In genomic region chr5:119269061-119269579, GRCh38 we compare ENCODE assay signal across 8 cellular contexts.
A peak's percentile ranks its signal among the peaks of the same experiment; 100 is the strongest.
DNase-seq lines count a peak whose midpoint lies in the region; ATAC-seq lines count a peak whose summit lies in the region.

No MANE protein-coding gene starts in this region.

- peak overlapping the region; percentile 77 for H3K9ac ChIP-seq in trophoblast cell (ENCODE audit: low read length)

- H2BK12ac ChIP-seq in trophoblast cell (ENCODE audit: low read length) = peak overlapping the region; percentile 21

- POLR2A ChIA-PET in activated CD4-positive, alpha-beta T cell treated with anti-CD3 and anti-CD28 coated beads for 36 hours (lab: Charles Lee) = interaction anchor here (1.0 to 1.5 kb wide), 7 partner anchors 64 to 198 kb away, joined by 3 to 7 read pairs (median 4); partner anchors contain the start of gene DMXL1

- no peaks in the 10 kb centered on the region for H3K9me3 ChIP-seq in trophoblast cell (ENCODE audit: insufficient read depth, low read depth, low read length)

- H3K9me3 Mint-ChIP-seq in activated CD4-positive, alpha-beta T cell treated with anti-CD3 and anti-CD28 coated beads for 36 hours (ENCODE audit: low read depth) = peaks cover 1% of the 10 kb centered on the region
- H3K9me3 Mint-ChIP-seq in activated T-helper 2 cell treated with anti-CD3 and anti-CD28 coated beads, Interferon-gamma antibody, Interleukin-2, Interleukin-4, amounts not matched to agents 10 μg/mL and 5 μg/mL and 100 μg/mL, durations not matched to agents 14 hours and 24 hours and 36 hours = no peaks in the 10 kb centered on the region

- H3K79me1 ChIP-seq in trophoblast cell (ENCODE audit: low read length) = peaks cover 23% of the 10 kb centered on the region

- H3K4me1 ChIP-seq in trophoblast cell (ENCODE audit: control insufficient read depth in 1 of 2, insufficient read depth in 2 of 2, low read length in 2 of 2) = peaks cover 19 to 27% of the 10 kb centered on the region in 2 experiments

- H4K8ac ChIP-seq in trophoblast cell (ENCODE audit: low read depth, low read length) = peak overlapping the region; percentile 64

- H4K91ac ChIP-seq in trophoblast cell (ENCODE audit: low read depth, low read length) = peak overlapping the region; percentile 92

- H2BK120ac ChIP-seq in trophoblast cell (ENCODE audit: insufficient read depth, low read length, poor library complexity) = peak overlapping the region; percentile 48

- H3K4me1 Mint-ChIP-seq in activated CD4-positive, alpha-beta T cell treated with anti-CD3 and anti-CD28 coated beads for 36 hours = peaks cover 64% of the 10 kb centered on the region
- peaks cover 63% of the 10 kb centered on the region for H3K4me1 Mint-ChIP-seq in activated T-helper 2 cell treated with anti-CD3 and anti-CD28 coated beads, Interferon-gamma antibody, Interleukin-2, Interleukin-4, amounts not matched to agents 10 μg/mL and 5 μg/mL and 100 μg/mL, durations not matched to agents 14 hours and 24 hours and 36 hours (ENCODE audit: low read depth)

- intact Hi-C loops in activated CD4-positive, alpha-beta T cell treated with anti-CD3 and anti-CD28 coated beads for 36 hours (cut with DNase I, micrococcal nuclease) = loop anchor here (2.0 kb wide), 5 partner anchors 30 to 246 kb away; partner anchors contain the start of gene TNFAIP8 (in 1 of the 2)
- intact Hi-C loops in activated T-helper 2 cell treated with anti-CD3 and anti-CD28 coated beads, Interferon-gamma antibody, Interleukin-2, Interleukin-4, amounts not matched to agents 10 μg/mL and 5 μg/mL and 100 μg/mL, durations not matched to agents 14 hours and 24 hours and 36 hours (cut with micrococcal nuclease) = loop anchor here (1.0 to 2.0 kb wide), 4 partner anchors 30 to 199 kb away; no protein-coding TSS in a partner anchor

- H3K18ac ChIP-seq in trophoblast cell (ENCODE audit: low read length) = peak overlapping the region; percentile 67

- H3K14ac ChIP-seq in trophoblast cell (ENCODE audit: low read length) = peak overlapping the region; percentile 90

- peaks cover 15% of the 10 kb centered on the region for H3K79me2 ChIP-seq in trophoblast cell (ENCODE audit: control insufficient read depth, insufficient read depth, low read length, poor library complexity)

- peak overlapping the region; percentile 91 for H2BK5ac ChIP-seq in trophoblast cell (ENCODE audit: low read depth, low read length, poor library complexity)

- peak; percentile 62 for DNase-seq in activated CD4-positive, alpha-beta T cell treated with anti-CD3 and anti-CD28 coated beads for 36 hours
- DNase-seq in activated CD4-positive, alpha-beta T cell treated with anti-CD3 and anti-CD28 coated beads for 1 hour = no peak
- DNase-seq in NCI-H2227 treated with DMSO at 0.1 percent for 48 hours (lab: John Stamatoyannopoulos, UW) (peak; percentile 54), glomerular visceral epithelial cell (ENCODE audit: extremely low spot score) (peak; percentile 56), trophoblast cell (peak; percentile 33 to 55), GM19240 (ENCODE audit: insufficient read length, low spot score) (no peak)
- DNase-seq in activated T-helper 2 cell treated with anti-CD3 and anti-CD28 coated beads, Interferon-gamma antibody, Interleukin-2, Interleukin-4, amounts not matched to agents 10 μg/mL and 5 μg/mL and 100 μg/mL, durations not matched to agents 14 hours and 24 hours and 36 hours (ENCODE audit: low spot score) = no peak

- no peak overlapping the region for H3K23ac ChIP-seq in trophoblast cell (ENCODE audit: low read length)

- H3K27me3 Mint-ChIP-seq in activated CD4-positive, alpha-beta T cell treated with anti-CD3 and anti-CD28 coated beads for 36 hours = no peaks in the 10 kb centered on the region
- H3K27me3 Mint-ChIP-seq in activated T-helper 2 cell treated with anti-CD3 and anti-CD28 coated beads, Interferon-gamma antibody, Interleukin-2, Interleukin-4, amounts not matched to agents 10 μg/mL and 5 μg/mL and 100 μg/mL, durations not matched to agents 14 hours and 24 hours and 36 hours (ENCODE audit: low read depth) = no peaks in the 10 kb centered on the region

- H3K4me2 ChIP-seq in trophoblast cell (ENCODE audit: low read length) = peak overlapping the region; percentile 74

- H3K27ac Mint-ChIP-seq in activated CD4-positive, alpha-beta T cell treated with anti-CD3 and anti-CD28 coated beads for 36 hours = peak overlapping the region; percentile 96
- peak overlapping the region; percentile 95 for H3K27ac Mint-ChIP-seq in activated T-helper 2 cell treated with anti-CD3 and anti-CD28 coated beads, Interferon-gamma antibody, Interleukin-2, Interleukin-4, amounts not matched to agents 10 μg/mL and 5 μg/mL and 100 μg/mL, durations not matched to agents 14 hours and 24 hours and 36 hours

- H2AK5ac ChIP-seq in trophoblast cell (ENCODE audit: low read length) = no peak overlapping the region

- H4K12ac ChIP-seq in trophoblast cell (ENCODE audit: low read depth, low read length) = peak overlapping the region; percentile 20

- H3K4me3 ChIP-seq in trophoblast cell (ENCODE audit: low read depth, low read length) = peak overlapping the region; percentile 83

- H3K4ac ChIP-seq in trophoblast cell (ENCODE audit: low read depth, low read length) = peak overlapping the region; percentile 14

- CTCF ChIA-PET in activated CD4-positive, alpha-beta T cell treated with anti-CD3 and anti-CD28 coated beads for 36 hours (lab: Charles Lee) = interaction anchor here (0.6 to 3.0 kb wide), 21 partner anchors 9 to 281 kb away, joined by 3 to 19 read pairs (median 5); partner anchors contain the start of gene DTWD2

- peak overlapping the region; percentile 96 for H3K4me3 Mint-ChIP-seq in activated CD4-positive, alpha-beta T cell treated with anti-CD3 and anti-CD28 coated beads for 36 hours
- peak overlapping the region; percentile 99 for H3K4me3 Mint-ChIP-seq in activated T-helper 2 cell treated with anti-CD3 and anti-CD28 coated beads, Interferon-gamma antibody, Interleukin-2, Interleukin-4, amounts not matched to agents 10 μg/mL and 5 μg/mL and 100 μg/mL, durations not matched to agents 14 hours and 24 hours and 36 hours (ENCODE audit: low read depth)

- peak overlapping the region; percentile 51 for H2AFZ ChIP-seq in trophoblast cell (ENCODE audit: insufficient read depth, low read length, poor library complexity)

- H3K36me3 ChIP-seq in trophoblast cell (ENCODE audit: control insufficient read depth in 1 of 2, insufficient read depth in 2 of 2, low read length in 2 of 2) = no peaks in the 10 kb centered on the region

- no CpG with 5 or more reads among the region's 23 CpGs for WGBS in trophoblast cell (ENCODE audit: extremely low coverage, insufficient coverage, insufficient read length)

- no peaks in the 10 kb centered on the region for H3K27me3 ChIP-seq in trophoblast cell (ENCODE audit: insufficient read depth, low read length)

- peak; percentile 5 for ATAC-seq in activated CD4-positive, alpha-beta T cell treated with anti-CD3 and anti-CD28 coated beads for 36 hours
- ATAC-seq in HG02759 (IDR thresholded peaks at IDR 0.05; ENCODE audit: unreplicated experiment) = peak; percentile 8

- peaks cover 32% of the 10 kb centered on the region for H3K36me3 Mint-ChIP-seq in activated CD4-positive, alpha-beta T cell treated with anti-CD3 and anti-CD28 coated beads for 36 hours (ENCODE audit: low read depth)
- peaks cover 28% of the 10 kb centered on the region for H3K36me3 Mint-ChIP-seq in activated T-helper 2 cell treated with anti-CD3 and anti-CD28 coated beads, Interferon-gamma antibody, Interleukin-2, Interleukin-4, amounts not matched to agents 10 μg/mL and 5 μg/mL and 100 μg/mL, durations not matched to agents 14 hours and 24 hours and 36 hours (ENCODE audit: low read depth)

- H3K27ac ChIP-seq in trophoblast cell (ENCODE audit: low read depth, low read length) = peak overlapping the region; percentile 85

Comparison
In these comparisons a context has a peak if more than half of its experiments do, and no peak if none do; other contexts are left out.
1. DNase-seq: peak in activated CD4-positive, alpha-beta T cell treated with anti-CD3 and anti-CD28 coated beads for 36 hours (single experiment), NCI-H2227 treated with DMSO at 0.1 percent for 48 hours (single experiment), glomerular visceral epithelial cell (single experiment) and trophoblast cell (2 of 2); none in activated CD4-positive, alpha-beta T cell treated with anti-CD3 and anti-CD28 coated beads for 1 hour (single experiment), activated T-helper 2 cell treated with anti-CD3 and anti-CD28 coated beads, Interferon-gamma antibody, Interleukin-2, Interleukin-4, amounts not matched to agents 10 μg/mL and 5 μg/mL and 100 μg/mL, durations not matched to agents 14 hours and 24 hours and 36 hours (single experiment) and GM19240 (single experiment).